30 cellular contexts compared by ENCODE assay signal in genomic region chr2:143279672-143280071, GRCh38.
DNase-seq lines count a peak whose midpoint lies in the region; ATAC-seq lines count a peak whose summit lies in the region.
"Had no signal": no experiment of that assay in that cellular context is flagged by ENCODE, and none has a peak within 500 bp of the region (broad histone marks: within the 10 kb centered on the region; RNA-seq: fewer than 3 reads in every experiment).

No MANE protein-coding gene starts in this region.

- CTCF ChIA-PET in T-cell (lab: Charles Lee) = interaction anchor here (0.6 to 3.2 kb wide), 13 partner anchors 14 to 245 kb away, joined by 3 to 13 read pairs (median 4); no protein-coding TSS in a partner anchor

- no peak overlapping the region for H3K4me3 Mint-ChIP-seq in activated naive CD4-positive, alpha-beta T cell treated with anti-CD3 and anti-CD28 coated beads, Interleukin-2, amount 50 U/mL, for 24 hours
- H3K4me3 Mint-ChIP-seq in T-cell (no peak overlapping the region), memory B cell (no peak overlapping the region)
- H3K4me3 Mint-ChIP-seq in activated T-helper 2 cell treated with anti-CD3 and anti-CD28 coated beads, Interferon-gamma antibody, Interleukin-2, Interleukin-4, amounts not matched to agents 10 μg/mL and 5 μg/mL and 100 μg/mL, durations not matched to agents 14 hours and 24 hours and 36 hours (ENCODE audit: low read depth) = no peak overlapping the region
- H3K4me3 Mint-ChIP-seq: activated CD8-positive, alpha-beta memory T cell treated with anti-CD3 and anti-CD28 coated beads, Interleukin-2, amount 10 ng/mL, durations not matched to agents 7 days and 5 days; dendritic cell treated with granulocyte-macrophage colony-stimulating factor and Interleukin-4, amounts not matched to agents 40 ng/mL and 50 ng/mL, for 4 days had no signal

- peak overlapping the region; percentile 88 for H3K27ac Mint-ChIP-seq in activated naive CD4-positive, alpha-beta T cell treated with anti-CD3 and anti-CD28 coated beads, Interleukin-2, amount 50 U/mL, for 24 hours
- H3K27ac Mint-ChIP-seq in T-cell (peak overlapping the region; percentile 45), memory B cell (peak overlapping the region; percentile 60)
- H3K27ac Mint-ChIP-seq in activated T-helper 2 cell treated with anti-CD3 and anti-CD28 coated beads, Interferon-gamma antibody, Interleukin-2, Interleukin-4, amounts not matched to agents 10 μg/mL and 5 μg/mL and 100 μg/mL, durations not matched to agents 14 hours and 24 hours and 36 hours = no peak overlapping the region
- H3K27ac Mint-ChIP-seq: activated CD8-positive, alpha-beta memory T cell treated with anti-CD3 and anti-CD28 coated beads, Interleukin-2, amount 10 ng/mL, durations not matched to agents 7 days and 5 days; dendritic cell treated with granulocyte-macrophage colony-stimulating factor and Interleukin-4, amounts not matched to agents 40 ng/mL and 50 ng/mL, for 4 days had no signal

- H3K4me1 Mint-ChIP-seq in activated naive CD4-positive, alpha-beta T cell treated with anti-CD3 and anti-CD28 coated beads, Interleukin-2, amount 50 U/mL, for 24 hours = peaks cover 68% of the 10 kb centered on the region
- H3K4me1 Mint-ChIP-seq in T-cell = peaks cover 67 to 85% (median 79%) of the 10 kb centered on the region in 3 donors
- peaks cover 29% of the 10 kb centered on the region for H3K4me1 Mint-ChIP-seq in memory B cell
- peaks cover 37% of the 10 kb centered on the region for H3K4me1 Mint-ChIP-seq in activated T-helper 2 cell treated with anti-CD3 and anti-CD28 coated beads, Interferon-gamma antibody, Interleukin-2, Interleukin-4, amounts not matched to agents 10 μg/mL and 5 μg/mL and 100 μg/mL, durations not matched to agents 14 hours and 24 hours and 36 hours (ENCODE audit: low read depth)

- peaks cover 10% of the 10 kb centered on the region for H3K36me3 Mint-ChIP-seq in activated naive CD4-positive, alpha-beta T cell treated with anti-CD3 and anti-CD28 coated beads, Interleukin-2, amount 50 U/mL, for 24 hours
- H3K36me3 Mint-ChIP-seq in T-cell = peaks cover 32% of the 10 kb centered on the region
- H3K36me3 Mint-ChIP-seq in memory B cell = peaks cover 27% of the 10 kb centered on the region
- peaks cover 17% of the 10 kb centered on the region for H3K36me3 Mint-ChIP-seq in activated T-helper 2 cell treated with anti-CD3 and anti-CD28 coated beads, Interferon-gamma antibody, Interleukin-2, Interleukin-4, amounts not matched to agents 10 μg/mL and 5 μg/mL and 100 μg/mL, durations not matched to agents 14 hours and 24 hours and 36 hours (ENCODE audit: low read depth)

- no peaks in the 10 kb centered on the region for H3K27me3 Mint-ChIP-seq in activated naive CD4-positive, alpha-beta T cell treated with anti-CD3 and anti-CD28 coated beads, Interleukin-2, amount 50 U/mL, for 24 hours
- H3K27me3 Mint-ChIP-seq in T-cell (no peaks in the 10 kb centered on the region), memory B cell (no peaks in the 10 kb centered on the region)
- no peaks in the 10 kb centered on the region for H3K27me3 Mint-ChIP-seq in activated T-helper 2 cell treated with anti-CD3 and anti-CD28 coated beads, Interferon-gamma antibody, Interleukin-2, Interleukin-4, amounts not matched to agents 10 μg/mL and 5 μg/mL and 100 μg/mL, durations not matched to agents 14 hours and 24 hours and 36 hours (ENCODE audit: low read depth)
- H3K27me3 Mint-ChIP-seq: activated CD8-positive, alpha-beta memory T cell treated with anti-CD3 and anti-CD28 coated beads, Interleukin-2, amount 10 ng/mL, durations not matched to agents 7 days and 5 days; dendritic cell treated with granulocyte-macrophage colony-stimulating factor and Interleukin-4, amounts not matched to agents 40 ng/mL and 50 ng/mL, for 4 days had no signal

- intact Hi-C loops in activated T-helper 2 cell treated with anti-CD3 and anti-CD28 coated beads, Interferon-gamma antibody, Interleukin-2, Interleukin-4, amounts not matched to agents 10 μg/mL and 5 μg/mL and 100 μg/mL, durations not matched to agents 14 hours and 24 hours and 36 hours (cut with micrococcal nuclease) = loop anchor here (2.0 kb wide), 1 partner anchor 17 kb away; no protein-coding TSS in a partner anchor

- ATAC-seq in T-cell (replicated peaks in 1 of 4) = no peak
- no peak for ATAC-seq in memory B cell (ENCODE audit: low read depth)
- no peak for ATAC-seq in HG03108 (IDR thresholded peaks at IDR 0.05; ENCODE audit: unreplicated experiment)
- ATAC-seq: activated CD8-positive, alpha-beta memory T cell treated with anti-CD3 and anti-CD28 coated beads, Interleukin-2, amount 10 ng/mL, durations not matched to agents 7 days and 5 days; Panc1; right lobe of liver had no signal

- DNase-seq in activated naive CD4-positive, alpha-beta T cell treated with anti-CD3 and anti-CD28 coated beads, Interleukin-2, amount 50 U/mL, for 16 hours = no peak
- DNase-seq in T-cell (no peak), memory B cell (ENCODE audit: low spot score in 2 of 2) (no peak)
- DNase-seq in activated T-helper 2 cell treated with anti-CD3 and anti-CD28 coated beads, Interferon-gamma antibody, Interleukin-2, Interleukin-4, amounts not matched to agents 10 μg/mL and 5 μg/mL and 100 μg/mL, durations not matched to agents 14 hours and 24 hours and 36 hours (ENCODE audit: low spot score) = no peak
- no peak for DNase-seq in stimulated activated CD4-positive, alpha-beta T cell treated with anti-CD3 and anti-CD28 coated beads, Interleukin-15, amount 100 ng/mL, for 24 hours
- DNase-seq: ACHN; activated CD8-positive, alpha-beta memory T cell treated with anti-CD3 and anti-CD28 coated beads, Interleukin-2, amount 10 ng/mL, durations not matched to agents 7 days and 5 days; adrenal gland; BE2C; Caco-2; central memory CD4-positive, alpha-beta T cell; foreskin fibroblast; GDM1; head of caudate nucleus; islet precursor cell; left lung; mesendoderm; MV-4-11; NCI-H1436 treated with DMSO at 0.1 percent for 48 hours; NCI-H2081 treated with DMSO at 0.1 percent for 48 hours; NCI-H226; NCI-H69; nucleus accumbens; right lobe of liver; SIG-M5; stimulated activated CD4-positive, alpha-beta T cell treated with anti-CD3 and anti-CD28 coated beads, Interleukin-2, amount 100 ng/mL, for 48 hours had no signal

- POLR2A ChIA-PET in T-cell (lab: Charles Lee) = interaction anchor here (0.6 to 1.0 kb wide), 6 partner anchors 10 to 1244 kb away, joined by 3 to 4 read pairs (median 4); no protein-coding TSS in a partner anchor

- no peaks in the 10 kb centered on the region for H3K9me3 Mint-ChIP-seq in activated naive CD4-positive, alpha-beta T cell treated with anti-CD3 and anti-CD28 coated beads, Interleukin-2, amount 50 U/mL, for 24 hours
- H3K9me3 Mint-ChIP-seq in T-cell (no peaks in the 10 kb centered on the region), memory B cell (no peaks in the 10 kb centered on the region)
- H3K9me3 Mint-ChIP-seq in activated T-helper 2 cell treated with anti-CD3 and anti-CD28 coated beads, Interferon-gamma antibody, Interleukin-2, Interleukin-4, amounts not matched to agents 10 μg/mL and 5 μg/mL and 100 μg/mL, durations not matched to agents 14 hours and 24 hours and 36 hours = no peaks in the 10 kb centered on the region
- H3K9me3 Mint-ChIP-seq: dendritic cell treated with granulocyte-macrophage colony-stimulating factor and Interleukin-4, amounts not matched to agents 40 ng/mL and 50 ng/mL, for 4 days had no signal
